6 cellular contexts compared by ENCODE assay signal in genomic region chr12:57765698-57766463, GRCh38. TPM values are rescaled to one million over a fixed set of nuclear protein-coding genes. Genes with fewer than 3 reads are reported as not detected.
DNase-seq lines count a peak whose midpoint lies in the region; ATAC-seq and TF ChIP-seq lines count a peak whose summit lies in the region.

No MANE protein-coding gene starts in this region.

- CTCF ChIA-PET in activated CD4-positive, alpha-beta memory T cell treated with anti-CD3 and anti-CD28 coated beads, Interleukin-2, amount 10 ng/mL, durations not matched to agents 7 days and 5 days (lab: Charles Lee), result interaction anchor here (0.8 to 4.7 kb wide), 8 partner anchors 9 to 307 kb away, joined by 3 to 34 read pairs (median 3); partner anchors contain the start of genes MARCHF9 and TSFM

- peaks cover 3% of the 10 kb centered on the region for H3K36me3 Mint-ChIP-seq in activated CD4-positive, alpha-beta memory T cell treated with anti-CD3 and anti-CD28 coated beads, Interleukin-2, amount 10 ng/mL, durations not matched to agents 7 days and 5 days (ENCODE audit: low read depth)

- no peak overlapping the region for H3K27ac Mint-ChIP-seq in activated CD4-positive, alpha-beta memory T cell treated with anti-CD3 and anti-CD28 coated beads, Interleukin-2, amount 10 ng/mL, durations not matched to agents 7 days and 5 days

- DNase-seq in DMS53 treated with DMSO at 0.1 percent for 48 hours (lab: John Stamatoyannopoulos, UW; ENCODE audit: unreplicated experiment) (peak; percentile 17), lung (ENCODE audit: low spot score) (no peak), midbrain (lab: John Stamatoyannopoulos, UW) (no peak), dermis blood vessel endothelial cell (no peak)
- DNase-seq in activated CD4-positive, alpha-beta memory T cell treated with anti-CD3 and anti-CD28 coated beads, Interleukin-2, amount 10 ng/mL, durations not matched to agents 7 days and 5 days, result no peak
- no peak for DNase-seq in central memory CD4-positive, alpha-beta T cell

- no peaks in the 10 kb centered on the region for H3K9me3 Mint-ChIP-seq in activated CD4-positive, alpha-beta memory T cell treated with anti-CD3 and anti-CD28 coated beads, Interleukin-2, amount 10 ng/mL, durations not matched to agents 7 days and 5 days

- no peak overlapping the region for H3K27ac ChIP-seq in lung (ENCODE audit: low read depth in 1 of 2, low read length in 1 of 2)

- peaks cover 12% of the 10 kb centered on the region for H3K27me3 Mint-ChIP-seq in activated CD4-positive, alpha-beta memory T cell treated with anti-CD3 and anti-CD28 coated beads, Interleukin-2, amount 10 ng/mL, durations not matched to agents 7 days and 5 days

- peak overlapping the region; percentile 85 for H3K4me3 Mint-ChIP-seq in activated CD4-positive, alpha-beta memory T cell treated with anti-CD3 and anti-CD28 coated beads, Interleukin-2, amount 10 ng/mL, durations not matched to agents 7 days and 5 days

- peak; percentile 58 for ATAC-seq in lung (ENCODE audit: insufficient read depth, low FRiP score)

- POLR2A ChIA-PET in activated CD4-positive, alpha-beta memory T cell treated with anti-CD3 and anti-CD28 coated beads, Interleukin-2, amount 10 ng/mL, durations not matched to agents 7 days and 5 days (lab: Charles Lee), result interaction anchor here (0.6 to 3.2 kb wide), 4 partner anchors 9 to 82 kb away, joined by 3 to 15 read pairs (median 4); partner anchors contain the start of genes CDK4 and TSFM

- H3K4me3 ChIP-seq in lung, result no peak overlapping the region

- peaks cover 6 to 20% of the 10 kb centered on the region in 2 donors for H3K4me1 ChIP-seq in lung (ENCODE audit: control insufficient read depth in 2 of 2, insufficient read depth in 2 of 2, low read length in 2 of 2)

- H3K4me1 Mint-ChIP-seq in activated CD4-positive, alpha-beta memory T cell treated with anti-CD3 and anti-CD28 coated beads, Interleukin-2, amount 10 ng/mL, durations not matched to agents 7 days and 5 days, result peaks cover 37% of the 10 kb centered on the region

- 2 to 3% methylated on average over 37 to 40 of the region's 40 CpGs for WGBS in lung, 2 donors

- TF ChIP-seq CTCF in lung (IDR thresholded peaks at IDR 0.05; ENCODE audit: control extremely low read depth, extremely low read depth), result no peak

- no peaks in the 10 kb centered on the region for H3K9me3 ChIP-seq in lung (ENCODE audit: control insufficient read depth in 2 of 2, insufficient read depth in 1 of 2, low read length in 1 of 2)

- no peaks in the 10 kb centered on the region for H3K27me3 ChIP-seq in lung (ENCODE audit: control insufficient read depth, insufficient read depth)

- H3K36me3 ChIP-seq in lung (ENCODE audit: control insufficient read depth in 2 of 2, insufficient read depth in 2 of 2, low read length in 2 of 2), result peaks cover 3 to 9% of the 10 kb centered on the region in 2 donors

RNA-seq across cellular contexts. Expression of gene CYP27B1, which starts 1.0 kb away (rescaled TPM):
- total RNA-seq in activated CD4-positive, alpha-beta memory T cell treated with anti-CD3 and anti-CD28 coated beads, Interleukin-2, amount 10 ng/mL, durations not matched to agents 7 days and 5 days, result 1 to 10 TPM; 3.3 to 4.3 TPM
- total RNA-seq in lung, result 1 to 10 TPM; 2.9 to 4.3 TPM
- 1 to 10 TPM; 1.7 to 5.8 TPM for polyA plus RNA-seq in lung
- 0.17 and 0.47 TPM in 2 replicates for total RNA-seq in dermis blood vessel endothelial cell

RNA-seq across cellular contexts. Expression of gene METTL1, which starts 6.0 kb away (rescaled TPM):
- total RNA-seq in activated CD4-positive, alpha-beta memory T cell treated with anti-CD3 and anti-CD28 coated beads, Interleukin-2, amount 10 ng/mL, durations not matched to agents 7 days and 5 days, result 10 to 100 TPM; 12.5 to 13.8 TPM
- 10 to 100 TPM in 1 of 2 donors, 1 to 10 TPM in 1; 2.8 to 29.5 TPM for total RNA-seq in lung
- 10 to 100 TPM; 33.7 to 35.5 TPM for polyA plus RNA-seq in lung
- 3.6 and 3.7 TPM in 2 replicates for total RNA-seq in dermis blood vessel endothelial cell

RNA-seq across cellular contexts. Expression of gene EEF1AKMT3, which starts 6.5 kb away (rescaled TPM):
- total RNA-seq in activated CD4-positive, alpha-beta memory T cell treated with anti-CD3 and anti-CD28 coated beads, Interleukin-2, amount 10 ng/mL, durations not matched to agents 7 days and 5 days, result 1 to 10 TPM; 4.2 to 4.7 TPM
- 10 to 100 TPM in 1 of 2 donors, 1 to 10 TPM in 1; 7.6 to 11.5 TPM for total RNA-seq in lung
- polyA plus RNA-seq in lung, result 1 to 10 TPM; 3.6 to 4.2 TPM
- total RNA-seq in dermis blood vessel endothelial cell, result 3.3 and 4.3 TPM in 2 replicates

RNA-seq across cellular contexts. Expression of gene MARCHF9, which starts 11.0 kb away (rescaled TPM):
- 10 to 100 TPM; 29.2 to 31.4 TPM for total RNA-seq in activated CD4-positive, alpha-beta memory T cell treated with anti-CD3 and anti-CD28 coated beads, Interleukin-2, amount 10 ng/mL, durations not matched to agents 7 days and 5 days
- total RNA-seq in lung, result 10 to 100 TPM; 12.1 to 23.2 TPM
- 10 to 100 TPM; 13.7 to 31.1 TPM for polyA plus RNA-seq in lung
- total RNA-seq in dermis blood vessel endothelial cell, result 3.4 and 4.1 TPM in 2 replicates

RNA-seq across cellular contexts. Expression of gene CDK4, which starts 13.8 kb away (rescaled TPM):
- 10 to 100 TPM; 87.7 to 88.6 TPM for total RNA-seq in activated CD4-positive, alpha-beta memory T cell treated with anti-CD3 and anti-CD28 coated beads, Interleukin-2, amount 10 ng/mL, durations not matched to agents 7 days and 5 days
- 100 to 1,000 TPM in 1 of 2 donors, 10 to 100 TPM in 1; 69.7 to 105 TPM for total RNA-seq in lung
- 100 to 1,000 TPM in 1 of 2 donors, 10 to 100 TPM in 1; 75.1 to 115 TPM for polyA plus RNA-seq in lung
- 147 and 154 TPM in 2 replicates for total RNA-seq in dermis blood vessel endothelial cell
